Comparison of ENCODE assay signal across 8 cellular contexts in genomic region chr4:88007304-88008132, GRCh38. TPM values are rescaled to one million over a fixed set of nuclear protein-coding genes. Genes with fewer than 3 reads are reported as not detected.
DNase-seq lines count a peak whose midpoint lies in the region; ATAC-seq and TF ChIP-seq lines count a peak whose summit lies in the region.

TSS of gene PKD2 (plus strand) at chr4:88007635. CDS start at chr4:88007734, 99 bp downstream.

- peaks cover 20 to 44% of the 10 kb centered on the region in 2 donors for H3K4me1 Mint-ChIP-seq in immature natural killer cell

- CTCF ChIA-PET in mammary epithelial cell (lab: Charles Lee; ENCODE audit: low non-redundant PET) = no interaction called here

- no peaks in the 10 kb centered on the region for H3K9me3 Mint-ChIP-seq in immature natural killer cell

- H3K9ac ChIP-seq in mammary epithelial cell (ENCODE audit: insufficient read depth, low read length) = peak within 1 kb of the TSS; percentile 92

- BruUV-seq in mammary epithelial cell (replicated peaks; lab: Mats Ljungman, UMichigan) = no TSS peak

- dilution Hi-C loops in mammary epithelial cell (cut with HindIII; ENCODE audit: low sequenced_read_pairs) = no loop called here

- TF ChIP-seq CTCF in WERI-Rb-1 (IDR thresholded peaks at IDR 0.05; ENCODE audit: low read depth, low read length) (no peak), mammary epithelial cell (conservative IDR thresholded peaks at IDR 0.05 in 1 of 2, IDR thresholded peaks at IDR 0.05 in 1 of 2; ENCODE audit: extremely low read depth in 1 of 2, insufficient read depth in 1 of 2, low read depth in 1 of 2, low read length in 2 of 2) (no peak), spleen (IDR thresholded peaks at IDR 0.05 in 8 of 11, conservative IDR thresholded peaks at IDR 0.05 in 3 of 11) (no peak)

- H3K4me2 ChIP-seq in mammary epithelial cell (ENCODE audit: insufficient read depth, low read depth, low read length) = peak within 1 kb of the TSS; percentile 95

- no peaks in the 10 kb centered on the region for H3K36me3 Mint-ChIP-seq in immature natural killer cell

- H2AFZ ChIP-seq in mammary epithelial cell (ENCODE audit: low read depth, low read length) = peak within 1 kb of the TSS; percentile 90

- H3K27me3 Mint-ChIP-seq in immature natural killer cell (ENCODE audit: low read depth in 3 of 3) = peaks cover 0 to 4% (median 2%) of the 10 kb centered on the region in 3 donors

- in situ Hi-C loops in mammary epithelial cell (cut with MboI; ENCODE audit: low sequenced_read_pairs in 2 of 2) = no loop called here

- peaks cover 48% of the 10 kb centered on the region for H3K79me2 ChIP-seq in mammary epithelial cell (ENCODE audit: insufficient read depth, low read length)

- no peaks in the 10 kb centered on the region for H3K27me3 ChIP-seq in WERI-Rb-1 (ENCODE audit: insufficient read depth, low read depth, severe bottlenecking)
- no peaks in the 10 kb centered on the region for H3K27me3 ChIP-seq in mammary epithelial cell (ENCODE audit: insufficient read depth, low read length)
- H3K27me3 ChIP-seq in spleen (replicated peaks in 1 of 7) = peaks cover 0 to 3% (median 0%) of the 10 kb centered on the region in 7 donors

- DNase-seq in NCI-H1436 (lab: John Stamatoyannopoulos, UW) = peak; percentile 71
- DNase-seq in NCI-H1436 treated with DMSO at 0.1 percent for 48 hours (lab: John Stamatoyannopoulos, UW) = no peak
- peak; percentile 8 for DNase-seq in NCI-H1694 (lab: John Stamatoyannopoulos, UW)
- DNase-seq in WERI-Rb-1 = peak; percentile 86
- DNase-seq in mammary epithelial cell = peak; percentile 80
- peak; percentile 66 to 80 (median 68) for DNase-seq in immature natural killer cell
- peak; percentile 93 for DNase-seq in spleen

- H3K9me3 ChIP-seq in WERI-Rb-1 (ENCODE audit: severe bottlenecking) = no peaks in the 10 kb centered on the region
- no peaks in the 10 kb centered on the region for H3K9me3 ChIP-seq in mammary epithelial cell (replicated peaks; ENCODE audit: insufficient read depth, low read length)
- no peaks in the 10 kb centered on the region for H3K9me3 ChIP-seq in spleen

- TF ChIP-seq POLR2A in spleen (IDR thresholded peaks at IDR 0.05) = no peak

- peak within 1 kb of the TSS; percentile 91 to 95 (median 93) for H3K4me3 Mint-ChIP-seq in immature natural killer cell

- H3K36me3 ChIP-seq in WERI-Rb-1 = no peaks in the 10 kb centered on the region; the same call in 1 of the 2 replicates
- H3K36me3 ChIP-seq in mammary epithelial cell (ENCODE audit: insufficient read depth, low read length) = no peaks in the 10 kb centered on the region
- no peaks in the 10 kb centered on the region for H3K36me3 ChIP-seq in spleen

- peak within 1 kb of the TSS in 4 of 6 donors; percentile 53 to 81 (median 78) for H3K27ac Mint-ChIP-seq in immature natural killer cell

- peak within 1 kb of the TSS; percentile 87 for H3K4me3 ChIP-seq in WERI-Rb-1 (ENCODE audit: low read depth, low read length)
- H3K4me3 ChIP-seq in mammary epithelial cell (replicated peaks in 1 of 3; ENCODE audit: insufficient read depth in 1 of 3, low read depth in 2 of 3, low read length in 3 of 3) = peak within 1 kb of the TSS; percentile 47 to 86 (median 78)
- peak within 1 kb of the TSS; percentile 71 to 97 (median 92) for H3K4me3 ChIP-seq in spleen

- no peaks in the 10 kb centered on the region for H4K20me1 ChIP-seq in mammary epithelial cell (ENCODE audit: insufficient read depth, low read length)

- H3K4me1 ChIP-seq in mammary epithelial cell (ENCODE audit: insufficient read depth, low read length) (peaks cover 37% of the 10 kb centered on the region), spleen (peaks cover 8 to 54% (median 38%) of the 10 kb centered on the region in 6 donors)

- peak; percentile 91 for ATAC-seq in HG02759 (IDR thresholded peaks at IDR 0.05; ENCODE audit: unreplicated experiment)

- WGBS in mammary epithelial cell (ENCODE audit: low coverage, missing lambda C conversion rate) = 2% methylated on average over 9 of the region's 117 CpGs
- 0 to 1% (median 1%) methylated on average over 59 to 117 of the region's 117 CpGs for WGBS in spleen, 5 donors

- H3K27ac ChIP-seq in WERI-Rb-1 = peak within 1 kb of the TSS; percentile 79
- H3K27ac ChIP-seq in mammary epithelial cell (ENCODE audit: insufficient read depth, low read depth, low read length) = peak within 1 kb of the TSS; percentile 85
- H3K27ac ChIP-seq in spleen = peak within 1 kb of the TSS; percentile 48 to 86 (median 80)

- intact Hi-C loops in mammary epithelial cell (cut with micrococcal nuclease) = no loop called here
- intact Hi-C loops in spleen (cut with DNase I; ENCODE audit: low total_unique reads) = no loop called here

RNA-seq across cellular contexts. Expression of gene PKD2, which starts in this region (rescaled TPM):
- 10 to 100 TPM; 28.8 to 49.5 TPM for total RNA-seq in mammary epithelial cell
- polyA plus RNA-seq in mammary epithelial cell = 13.3 TPM
- 30.9 TPM for polyA minus RNA-seq in mammary epithelial cell
- 1 to 10 TPM; 1.2 to 2.7 (median 1.2) TPM for polyA plus RNA-seq in immature natural killer cell
- 10 to 100 TPM; 13.2 to 23.0 (median 17.9) TPM for total RNA-seq in spleen
- polyA plus RNA-seq in spleen = 1 to 10 TPM; 3.5 to 3.8 (median 3.6) TPM
